ENCODE assay signal across 23 cellular contexts in the genomic region with DNA sequence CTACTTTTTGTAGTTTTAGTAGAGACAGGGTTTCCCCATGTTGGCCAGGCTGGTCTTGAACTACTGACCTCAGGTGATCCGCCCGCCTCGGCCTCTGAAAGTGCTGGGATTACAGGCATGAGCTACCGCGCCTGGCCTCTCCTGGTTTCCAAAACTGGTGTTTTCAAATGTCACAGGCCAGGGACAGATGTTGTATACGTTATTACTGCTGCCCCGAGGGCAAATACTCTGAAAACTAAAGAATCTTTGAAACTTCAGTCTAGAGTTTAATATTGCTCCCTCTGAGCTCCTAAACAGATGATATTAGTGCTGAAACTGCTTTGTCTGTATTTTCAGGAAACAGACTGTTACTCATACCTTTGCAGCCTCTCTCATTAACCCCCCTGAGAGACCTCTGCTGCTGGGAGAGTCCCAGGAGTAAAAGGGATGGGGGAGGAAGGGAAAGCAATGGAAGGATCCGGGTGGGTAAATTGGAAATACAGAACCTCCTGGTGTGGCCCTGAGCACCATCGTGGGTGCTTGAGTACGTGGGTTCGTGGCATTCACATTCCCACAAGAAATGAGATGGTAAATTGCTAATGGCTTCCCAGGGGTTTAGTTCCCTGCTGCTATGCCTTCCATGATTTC.
"Had no signal": no experiment of that assay in that cellular context is flagged by ENCODE, and none has a peak within 500 bp of the region (broad histone marks: within the 10 kb centered on the region; RNA-seq: fewer than 3 reads in every experiment).

No MANE protein-coding gene starts in this region.

- ATAC-seq: activated CD8-positive, alpha-beta memory T cell treated with anti-CD3 and anti-CD28 coated beads, Interleukin-2, amount 10 ng/mL, durations not matched to agents 7 days and 5 days; Panc1; Right ventricle myocardium inferior had no signal

- H3K36me3 ChIP-seq: SJCRH30 had no signal

- H3K4me3 ChIP-seq: SJCRH30 had no signal

- H3K27ac ChIP-seq: SJCRH30 had no signal

- DNase-seq: activated B cell treated with CpG ODN at 0.5 μM for 24 hours; activated CD4-positive, alpha-beta T cell treated with anti-CD3 and anti-CD28 coated beads for 1 hour; activated CD4-positive, alpha-beta T cell treated with anti-CD3 and anti-CD28 coated beads, Interleukin-2, amount 10 ng/mL, durations not matched to agents 24 days and 14 days; activated CD4-positive, alpha-beta T cell treated with anti-CD3 and anti-CD28 coated beads, Interleukin-2, amount 50 U/mL, for 48 hours; activated CD8-positive, alpha-beta memory T cell treated with anti-CD3 and anti-CD28 coated beads, Interleukin-2, amount 10 ng/mL, durations not matched to agents 7 days and 5 days; activated effector memory CD4-positive, alpha-beta T cell treated with Interleukin-2 at 50 U/mL for 16 hours; activated naive CD4-positive, alpha-beta T cell; activated T-cell treated with anti-CD3 and anti-CD28 coated beads, Interleukin-2, amount 50 U/mL, for 24 hours; aorta; NCI-H1092; NCI-H1417; NCI-H1694; NCI-H2029; NCI-H2107; NCI-H345; NCI-H510A; NCI-H69; NK-92 treated with Interleukin-12 subunit alpha and Interleukin-12 subunit beta, amount 100 ng/mL, for 24 hours; OCI-M1; RPMI8226; SJCRH30 had no signal

- H3K4me1 ChIP-seq: SJCRH30 had no signal

- H3K27me3 ChIP-seq: SJCRH30 had no signal

- H3K9me3 ChIP-seq: SJCRH30 had no signal
